31 cellular contexts compared by ENCODE assay signal in the genomic region with DNA sequence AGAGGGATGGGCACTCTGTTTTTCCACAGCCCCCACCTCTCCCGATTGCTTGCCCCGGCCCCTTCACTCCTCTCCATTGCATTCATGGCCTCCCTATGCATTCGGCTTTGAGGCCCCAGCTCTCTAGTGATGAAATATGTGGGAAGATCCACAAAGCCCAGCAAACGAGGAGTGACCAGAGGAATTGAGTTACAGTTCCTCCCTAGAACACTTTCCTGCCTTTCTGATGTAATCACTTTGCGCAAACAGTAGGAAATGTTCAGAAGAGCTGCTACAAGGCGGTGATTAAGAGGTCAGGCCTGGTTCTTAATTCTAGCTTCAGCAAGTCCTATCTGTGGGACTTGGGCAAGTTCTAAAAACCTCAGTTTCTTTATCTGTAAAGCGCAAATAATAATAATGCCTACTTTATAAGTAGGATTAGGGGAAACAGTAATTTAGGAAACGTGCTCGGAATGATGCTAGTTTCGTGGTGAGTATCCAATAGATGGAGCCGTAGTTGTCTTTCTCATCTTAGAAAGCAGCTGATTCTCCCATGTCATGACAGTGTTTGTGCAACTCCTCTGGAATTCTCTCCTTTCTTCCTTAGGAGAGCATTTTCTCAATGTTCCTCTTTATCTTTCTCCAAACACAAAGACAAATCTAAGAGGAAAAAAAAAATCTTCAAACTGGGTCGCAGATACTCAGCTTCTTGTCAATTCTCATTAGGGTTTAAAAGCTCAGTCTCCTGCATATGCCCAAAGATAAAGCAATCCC.
DNase-seq lines count a peak whose midpoint lies in the region; ATAC-seq and TF ChIP-seq lines count a peak whose summit lies in the region.
"Had no signal": no experiment of that assay in that cellular context is flagged by ENCODE, and none has a peak within 500 bp of the region (broad histone marks: within the 10 kb centered on the region; RNA-seq: fewer than 3 reads in every experiment).

No MANE protein-coding gene starts in this region.

- no peak overlapping the region for H2AFZ ChIP-seq in mammary epithelial cell (ENCODE audit: low read depth, low read length)

- no peaks in the 10 kb centered on the region for H3K9me3 Mint-ChIP-seq in MCF 10A (ENCODE audit: unreplicated experiment)
- no peaks in the 10 kb centered on the region for H3K9me3 Mint-ChIP-seq in endodermal cell
- H3K9me3 Mint-ChIP-seq in nephron progenitor cell = no peaks in the 10 kb centered on the region

- H3K4me1 ChIP-seq in mammary epithelial cell (ENCODE audit: insufficient read depth, low read length) (no peaks in the 10 kb centered on the region), endodermal cell (ENCODE audit: control insufficient read depth, insufficient read depth, low read length) (no peaks in the 10 kb centered on the region)
- H3K4me1 ChIP-seq: BE2C, left lung, suprapubic skin had no signal

- in situ Hi-C loops in mammary epithelial cell (cut with MboI; ENCODE audit: low sequenced_read_pairs in 2 of 2) = no loop called here

- no peaks in the 10 kb centered on the region for H3K9me3 ChIP-seq in mammary epithelial cell (replicated peaks; ENCODE audit: insufficient read depth, low read length)
- no peaks in the 10 kb centered on the region for H3K9me3 ChIP-seq in endodermal cell (ENCODE audit: control insufficient read depth, low read length)
- H3K9me3 ChIP-seq: BE2C, HAP-1, left lung, SK-N-SH, suprapubic skin had no signal

- DNase-seq in MCF 10A (ENCODE audit: unreplicated experiment) = peak; percentile 33
- no peak for DNase-seq in mammary epithelial cell
- peak; percentile 36 for DNase-seq in endodermal cell
- no peak for DNase-seq in nephron progenitor cell
- DNase-seq in AG08396 (ENCODE audit: low spot score) = no peak
- DNase-seq in effector CD4-positive, alpha-beta T cell = no peak
- DNase-seq in NCI-H1417 treated with DMSO at 0.1 percent for 48 hours (lab: John Stamatoyannopoulos, UW) = no peak
- DNase-seq: activated CD4-positive, alpha-beta T cell treated with anti-CD3 and anti-CD28 coated beads, Interleukin-2, amount 50 U/mL, for 48 hours; activated naive CD4-positive, alpha-beta T cell; activated T-cell treated with anti-CD3 and anti-CD28 coated beads, Interleukin-2, amount 50 U/mL, for 72 hours; BE2C; CD8-positive, alpha-beta memory T cell; cortex of kidney; effector memory CD8-positive, alpha-beta T cell; EL; erythroblast; glutamatergic neuron; Karpas-422; left lung; midbrain; naive B cell; NCI-H1694; PC-3; SK-N-SH; stimulated activated naive CD4-positive, alpha-beta T cell; T-helper 17 cell had no signal

- H3K9ac ChIP-seq in mammary epithelial cell (ENCODE audit: insufficient read depth, low read length) (no peak overlapping the region), endodermal cell (ENCODE audit: extremely low read depth, low read length, poor library complexity, severe bottlenecking) (no peak overlapping the region)
- H3K9ac ChIP-seq: SK-N-SH had no signal

- no TSS peak for BruUV-seq in MCF 10A (replicated peaks; lab: Mats Ljungman, UMichigan)
- no TSS peak for BruUV-seq in mammary epithelial cell (replicated peaks; lab: Mats Ljungman, UMichigan)

- no peaks in the 10 kb centered on the region for H3K4me1 Mint-ChIP-seq in MCF 10A (ENCODE audit: insufficient read depth, unreplicated experiment)
- H3K4me1 Mint-ChIP-seq in endodermal cell = peaks cover 11% of the 10 kb centered on the region
- H3K4me1 Mint-ChIP-seq in nephron progenitor cell = peaks cover 69% of the 10 kb centered on the region
- H3K4me1 Mint-ChIP-seq: CD8-positive, alpha-beta memory T cell; naive B cell had no signal

- no peak for ATAC-seq in GM19023 (IDR thresholded peaks at IDR 0.05; ENCODE audit: unreplicated experiment)
- ATAC-seq: activated CD4-positive, CD25-positive, alpha-beta regulatory T cell treated with anti-CD3 and anti-CD28 coated beads, Interleukin-2, amount 50 U/mL, for 24 hours; activated T-cell treated with anti-CD3 and anti-CD28 coated beads, Interleukin-2, amount 50 U/mL, for 72 hours; effector memory CD8-positive, alpha-beta T cell; PC-3; Right ventricle myocardium inferior; T-helper 17 cell had no signal

- no peaks in the 10 kb centered on the region for H4K20me1 ChIP-seq in mammary epithelial cell (ENCODE audit: insufficient read depth, low read length)

- TF ChIP-seq CTCF in MCF 10A (IDR thresholded peaks at IDR 0.05; ENCODE audit: unreplicated experiment) (no peak), mammary epithelial cell (conservative IDR thresholded peaks at IDR 0.05 in 1 of 2, IDR thresholded peaks at IDR 0.05 in 1 of 2; ENCODE audit: extremely low read depth in 1 of 2, insufficient read depth in 1 of 2, low read depth in 1 of 2, low read length in 2 of 2) (no peak), endodermal cell (conservative IDR thresholded peaks at IDR 0.05) (no peak), nephron progenitor cell (IDR thresholded peaks at IDR 0.05) (no peak)

- no peak overlapping the region for H3K4me3 Mint-ChIP-seq in MCF 10A (ENCODE audit: unreplicated experiment)
- no peak overlapping the region for H3K4me3 Mint-ChIP-seq in endodermal cell
- peak overlapping the region; percentile 38 for H3K4me3 Mint-ChIP-seq in nephron progenitor cell
- H3K4me3 Mint-ChIP-seq: activated T-cell treated with anti-CD3 and anti-CD28 coated beads, Interleukin-2, amount 50 U/mL, for 72 hours; CD8-positive, alpha-beta memory T cell; effector memory CD8-positive, alpha-beta T cell; naive B cell; T-helper 17 cell had no signal

- no peaks in the 10 kb centered on the region for H3K79me2 ChIP-seq in mammary epithelial cell (ENCODE audit: insufficient read depth, low read length)

- H3K27ac ChIP-seq in mammary epithelial cell (ENCODE audit: insufficient read depth, low read depth, low read length) = no peak overlapping the region
- H3K27ac ChIP-seq in endodermal cell (ENCODE audit: low read depth, low read length) = no peak overlapping the region
- H3K27ac ChIP-seq: left lung, suprapubic skin had no signal

- CTCF ChIA-PET in MCF 10A (lab: Yijun Ruan, JAX) = interaction anchor here (0.5 to 1.0 kb wide), 6 partner anchors 16 to 312 kb away, joined by 4 read pairs; no protein-coding TSS in a partner anchor
- CTCF ChIA-PET in mammary epithelial cell (lab: Charles Lee; ENCODE audit: low non-redundant PET) = no interaction called here

- intact Hi-C loops in MCF 10A (cut with micrococcal nuclease) = no loop called here
- intact Hi-C loops in mammary epithelial cell (cut with micrococcal nuclease) = no loop called here

- dilution Hi-C loops in mammary epithelial cell (cut with HindIII; ENCODE audit: low sequenced_read_pairs) = no loop called here

- H3K4me3 ChIP-seq in mammary epithelial cell (replicated peaks in 1 of 3; ENCODE audit: insufficient read depth in 1 of 3, low read depth in 2 of 3, low read length in 3 of 3) (no peak overlapping the region), endodermal cell (ENCODE audit: low read length) (no peak overlapping the region)
- H3K4me3 ChIP-seq: HAP-1, left lung, suprapubic skin had no signal

- H3K27me3 ChIP-seq in mammary epithelial cell (ENCODE audit: insufficient read depth, low read length) (no peaks in the 10 kb centered on the region), endodermal cell (ENCODE audit: control insufficient read depth, insufficient read depth, low read length, poor library complexity, severe bottlenecking) (peaks cover 61% of the 10 kb centered on the region)
- H3K27me3 ChIP-seq: BE2C, left lung had no signal

- POLR2A ChIA-PET in MCF 10A (lab: Yijun Ruan, JAX) = interaction anchor here (0.6 to 1.1 kb wide), 3 partner anchors 11 to 207 kb away, joined by 3 read pairs; no protein-coding TSS in a partner anchor

- H3K27ac Mint-ChIP-seq in MCF 10A (ENCODE audit: low read depth, unreplicated experiment) = no peak overlapping the region
- H3K27ac Mint-ChIP-seq in endodermal cell = no peak overlapping the region
- H3K27ac Mint-ChIP-seq in nephron progenitor cell = peak overlapping the region; percentile 94
- H3K27ac Mint-ChIP-seq: activated T-cell treated with anti-CD3 and anti-CD28 coated beads, Interleukin-2, amount 50 U/mL, for 72 hours; CD8-positive, alpha-beta memory T cell; effector memory CD8-positive, alpha-beta T cell; naive B cell; T-helper 17 cell had no signal

- WGBS in mammary epithelial cell (ENCODE audit: low coverage, missing lambda C conversion rate) = 80% methylated on average over 12 of the region's 12 CpGs
- WGBS in endodermal cell (ENCODE audit: insufficient coverage in 1 of 2, insufficient read length in 1 of 2), 2 experiments = 77 to 82% methylated on average over 8 to 12 of the region's 12 CpGs

- H3K4me2 ChIP-seq in mammary epithelial cell (ENCODE audit: insufficient read depth, low read depth, low read length) = no peak overlapping the region
- H3K4me2 ChIP-seq: SK-N-SH had no signal

- H3K36me3 Mint-ChIP-seq in MCF 10A (ENCODE audit: insufficient read depth, unreplicated experiment) (no peaks in the 10 kb centered on the region), endodermal cell (ENCODE audit: low read depth) (no peaks in the 10 kb centered on the region), nephron progenitor cell (ENCODE audit: low read depth) (no peaks in the 10 kb centered on the region)
- H3K36me3 Mint-ChIP-seq: naive B cell had no signal

- no peaks in the 10 kb centered on the region for H3K27me3 Mint-ChIP-seq in MCF 10A (ENCODE audit: insufficient read depth, unreplicated experiment)
- H3K27me3 Mint-ChIP-seq in endodermal cell (ENCODE audit: insufficient read depth) = peaks cover 73% of the 10 kb centered on the region
- peaks cover 14% of the 10 kb centered on the region for H3K27me3 Mint-ChIP-seq in nephron progenitor cell (ENCODE audit: low read depth, poor library complexity)

- no peaks in the 10 kb centered on the region for H3K36me3 ChIP-seq in mammary epithelial cell (ENCODE audit: insufficient read depth, low read length)
- no peaks in the 10 kb centered on the region for H3K36me3 ChIP-seq in endodermal cell (ENCODE audit: control insufficient read depth, insufficient read depth, low read length)
- H3K36me3 ChIP-seq: BE2C, HAP-1, left lung, suprapubic skin had no signal

Comparison
In these comparisons a context has a peak if more than half of its experiments do, and no peak if none do; other contexts are left out.
1. DNase-seq: peak in MCF 10A (single experiment) and endodermal cell (single experiment); none in mammary epithelial cell (single experiment), nephron progenitor cell (single experiment), AG08396 (single experiment), effector CD4-positive, alpha-beta T cell (single experiment) and NCI-H1417 treated with DMSO at 0.1 percent for 48 hours (single experiment).